In genomic region chr6:137036566-137037300, GRCh38 we compare ENCODE assay signal across 12 cellular contexts.
"Had no signal": no experiment of that assay in that cellular context is flagged by ENCODE, and none has a peak within 500 bp of the region (broad histone marks: within the 10 kb centered on the region; RNA-seq: fewer than 3 reads in every experiment).

No MANE protein-coding gene starts in this region.

- H3K4me3 ChIP-seq: body of pancreas, psoas muscle, tibial artery had no signal

- DNase-seq: activated CD4-positive, alpha-beta T cell treated with anti-CD3 and anti-CD28 coated beads, Interleukin-2, amount 50 U/mL, for 4 hours; activated T-cell treated with anti-CD3 and anti-CD28 coated beads, Interleukin-2, amount 50 U/mL, for 1 hour; amniotic stem cell; endodermal cell; foreskin melanocyte; head of caudate nucleus; nephron progenitor cell; psoas muscle; stimulated activated CD4-positive, alpha-beta T cell treated with anti-CD3 and anti-CD28 coated beads, Interleukin-4, amount 100 ng/mL, for 4 hours; T-helper 2 cell; tibial artery had no signal

- ATAC-seq: psoas muscle had no signal

- H3K36me3 ChIP-seq: tibial artery had no signal

- H3K27ac ChIP-seq: psoas muscle, tibial artery had no signal

- H3K4me1 ChIP-seq: body of pancreas, psoas muscle, tibial artery had no signal

- H3K27me3 ChIP-seq: body of pancreas had no signal

- H3K9me3 ChIP-seq: body of pancreas, psoas muscle, tibial artery had no signal
